In genomic region chr1:230917284-230918135, GRCh38 we compare ENCODE assay signal across 8 cellular contexts. TPM values are rescaled to one million over a fixed set of nuclear protein-coding genes. Genes with fewer than 3 reads are reported as not detected.
DNase-seq lines count a peak whose midpoint lies in the region; ATAC-seq, FAIRE-seq and TF ChIP-seq lines count a peak whose summit lies in the region.

No MANE protein-coding gene starts in this region.

- no peaks in the 10 kb centered on the region for H3K27me3 ChIP-seq in HepG2 (ENCODE audit: control insufficient read depth in 1 of 2, insufficient read depth in 2 of 2, low read length in 2 of 2)

- H4K20me1 ChIP-seq in HepG2 (ENCODE audit: insufficient read depth, low read length) = no peaks in the 10 kb centered on the region

- H2AFZ ChIP-seq in HepG2 (ENCODE audit: low read length) = no peak overlapping the region

- BruUV-seq in HepG2 (replicated peaks; lab: Mats Ljungman, UMichigan) = no TSS peak

- in situ Hi-C loops in HepG2 (cut with HindIII; ENCODE audit: extremely low pct_ligation_motif_present, low pct_unique_long_range_greater_than_20kb) = no loop called here

- 74% methylated on average over 10 of the region's 15 CpGs for WGBS in HepG2 (ENCODE audit: low lambda C conversion rate)

- POLR2A ChIA-PET in HepG2 (lab: Yijun Ruan, JAX) = no interaction called here

- FAIRE-seq in HepG2 (lab: Jason Lieb, UNC) = peak; percentile 79

- peak; percentile 78 for TF ChIP-seq CTCF in choroid plexus epithelial cell (conservative IDR thresholded peaks at IDR 0.05; ENCODE audit: low read depth, low read length)
- peak; percentile 81 for TF ChIP-seq CTCF in HepG2 (CRISPR knock-in tag; IDR thresholded peaks at IDR 0.05)

- intact Hi-C loops in HepG2 (cut with micrococcal nuclease; ENCODE audit: unreplicated experiment) = loop anchor here (1.0 to 5.0 kb wide), 5 partner anchors 62 to 295 kb away; partner anchors contain the start of gene ARV1

- TF ChIP-seq RAD21 in HepG2 (CRISPR knock-in tag; IDR thresholded peaks at IDR 0.05) = peak; percentile 50; the same call in 1 of the 2 replicates

- no peak overlapping the region for H3K4me2 ChIP-seq in HepG2 (ENCODE audit: low read depth, low read length)

- no peak overlapping the region for H3K9ac ChIP-seq in HepG2 (ENCODE audit: insufficient read depth, low read depth, low read length)

- ATAC-seq in HG02571 (IDR thresholded peaks at IDR 0.05; ENCODE audit: unreplicated experiment) (peak; percentile 48), HepG2 (peak; percentile 90), GM19328 (IDR thresholded peaks at IDR 0.05; ENCODE audit: unreplicated experiment) (no peak)

- peaks cover 13% of the 10 kb centered on the region for H3K4me1 ChIP-seq in HepG2 (ENCODE audit: insufficient read depth, low read length)

- no peak overlapping the region for H3K27ac ChIP-seq in HepG2 (ENCODE audit: extremely low read length, insufficient read depth, low read length)

- TF ChIP-seq EP300 in HepG2 (IDR thresholded peaks at IDR 0.05; ENCODE audit: low read depth in 2 of 2, low read length in 2 of 2) = no peak
- TF ChIP-seq EP300 in HepG2 (CRISPR knock-in tag; IDR thresholded peaks at IDR 0.05; ENCODE audit: borderline replicate concordance) = no peak

- peaks cover 0 to 22% of the 10 kb centered on the region in 2 experiments; a peak in 2 of 5 replicates for H3K36me3 ChIP-seq in HepG2 (replicated peaks in 1 of 2; ENCODE audit: control insufficient read depth in 1 of 2, insufficient read depth in 2 of 2, low read length in 2 of 2)

- DNase-seq in DMS53 (lab: John Stamatoyannopoulos, UW) (peak; percentile 94), NCI-H345 treated with DMSO at 0.1 percent for 48 hours (lab: John Stamatoyannopoulos, UW; ENCODE audit: unreplicated experiment) (peak; percentile 54), choroid plexus epithelial cell (ENCODE audit: low read depth) (peak; percentile 88), HepG2 (ENCODE audit: low spot score) (peak; percentile 80)
- peak; percentile 82 for DNase-seq in activated CD4-positive, alpha-beta T cell treated with anti-CD3 and anti-CD28 coated beads for 48 hours
- DNase-seq in stimulated activated CD4-positive, alpha-beta T cell treated with anti-CD3 and anti-CD28 coated beads, TNF-alpha, amount 100 ng/mL, for 1 hour (ENCODE audit: low read depth in 3 of 3, low spot score in 1 of 3) = peak; percentile 41

- H3K9me3 ChIP-seq in HepG2 (ENCODE audit: low read length) = no peaks in the 10 kb centered on the region

- CTCF ChIA-PET in HepG2 (lab: Yijun Ruan, JAX; ENCODE audit: low intra/inter-chr PET ratio, low total read pairs) = interaction anchor here (1.3 to 2.1 kb wide), 4 partner anchors 62 to 285 kb away, joined by 5 to 12 read pairs (median 8); partner anchors contain the start of genes ARV1 and TTC13

- no peak for TF ChIP-seq POLR2A in HepG2 (IDR thresholded peaks at IDR 0.05; ENCODE audit: insufficient read depth in 1 of 2, low read depth in 2 of 2, low read length in 2 of 2)

- no peaks in the 10 kb centered on the region for H3K79me2 ChIP-seq in HepG2 (ENCODE audit: insufficient read depth, low read length)

- H3K4me3 ChIP-seq in choroid plexus epithelial cell (ENCODE audit: low read depth, low read length) (no peak overlapping the region), HepG2 (replicated peaks in 1 of 3; ENCODE audit: insufficient read depth in 1 of 3, low read depth in 2 of 3, low read length in 3 of 3) (no peak overlapping the region)

TF ChIP-seq in HepG2, 621 proteins besides CTCF, POLR2A, EP300 and RAD21 (continues in another document):
- TF ChIP-seq PPARG (CRISPR knock-in tag; conservative IDR thresholded peaks at IDR 0.05) = peak; percentile 87
- 0 out of 2 replicates have a peak, but pooled peaks have one; percentile 25 for TF ChIP-seq SAP130 (CRISPR knock-in tag; IDR thresholded peaks at IDR 0.05; ENCODE audit: low read depth)
- TF ChIP-seq, protein P1, sequence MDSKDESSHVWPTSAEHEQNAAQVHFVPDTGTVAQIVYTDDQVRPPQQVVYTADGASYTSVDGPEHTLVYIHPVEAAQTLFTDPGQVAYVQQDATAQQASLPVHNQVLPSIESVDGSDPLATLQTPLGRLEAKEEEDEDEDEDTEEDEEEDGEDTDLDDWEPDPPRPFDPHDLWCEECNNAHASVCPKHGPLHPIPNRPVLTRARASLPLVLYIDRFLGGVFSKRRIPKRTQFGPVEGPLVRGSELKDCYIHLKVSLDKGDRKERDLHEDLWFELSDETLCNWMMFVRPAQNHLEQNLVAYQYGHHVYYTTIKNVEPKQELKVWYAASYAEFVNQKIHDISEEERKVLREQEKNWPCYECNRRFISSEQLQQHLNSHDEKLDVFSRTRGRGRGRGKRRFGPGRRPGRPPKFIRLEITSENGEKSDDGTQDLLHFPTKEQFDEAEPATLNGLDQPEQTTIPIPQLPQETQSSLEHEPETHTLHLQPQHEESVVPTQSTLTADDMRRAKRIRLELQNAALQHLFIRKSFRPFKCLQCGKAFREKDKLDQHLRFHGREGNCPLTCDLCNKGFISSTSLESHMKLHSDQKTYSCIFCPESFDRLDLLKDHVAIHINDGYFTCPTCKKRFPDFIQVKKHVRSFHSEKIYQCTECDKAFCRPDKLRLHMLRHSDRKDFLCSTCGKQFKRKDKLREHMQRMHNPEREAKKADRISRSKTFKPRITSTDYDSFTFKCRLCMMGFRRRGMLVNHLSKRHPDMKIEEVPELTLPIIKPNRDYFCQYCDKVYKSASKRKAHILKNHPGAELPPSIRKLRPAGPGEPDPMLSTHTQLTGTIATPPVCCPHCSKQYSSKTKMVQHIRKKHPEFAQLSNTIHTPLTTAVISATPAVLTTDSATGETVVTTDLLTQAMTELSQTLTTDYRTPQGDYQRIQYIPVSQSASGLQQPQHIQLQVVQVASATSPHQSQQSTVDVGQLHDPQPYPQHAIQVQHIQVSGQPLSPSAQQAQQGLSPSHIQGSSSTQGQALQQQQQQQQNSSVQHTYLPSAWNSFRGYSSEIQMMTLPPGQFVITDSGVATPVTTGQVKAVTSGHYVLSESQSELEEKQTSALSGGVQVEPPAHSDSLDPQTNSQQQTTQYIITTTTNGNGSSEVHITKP (CRISPR knock-in tag; IDR thresholded peaks at IDR 0.05; ENCODE audit: low read depth) = 0 out of 2 replicates have a peak, but pooled peaks have one; percentile 18
- peak; percentile 57 for TF ChIP-seq SMC3 (IDR thresholded peaks at IDR 0.05; ENCODE audit: low read length)
- TF ChIP-seq RFX1 (IDR thresholded peaks at IDR 0.05) = no peak
- TF ChIP-seq ZBTB33 (CRISPR knock-in tag; IDR thresholded peaks at IDR 0.05) = peak; percentile 81; the same call in 1 of the 2 replicates
- TF ChIP-seq XRCC5 (optimal IDR thresholded peaks at IDR 0.05; ENCODE audit: low read length) = peak; percentile 10
- peak; percentile 75 for TF ChIP-seq STAG1 (CRISPR knock-in tag; IDR thresholded peaks at IDR 0.05)
- TF ChIP-seq SPEN (CRISPR knock-in tag; IDR thresholded peaks at IDR 0.05; ENCODE audit: low read depth) = no peak
- TF ChIP-seq TEAD3 (CRISPR knock-in tag; optimal IDR thresholded peaks at IDR 0.05; ENCODE audit: borderline replicate concordance) = peak; percentile 80
- TF ChIP-seq ZNF644 (CRISPR knock-in tag; IDR thresholded peaks at IDR 0.05; ENCODE audit: low read depth) = 0 out of 2 replicates have a peak, but pooled peaks have one; percentile 20
- no peak for TF ChIP-seq FIP1L1 (IDR thresholded peaks at IDR 0.05; ENCODE audit: borderline replicate concordance, insufficient read depth, low read depth, low read length)
- TF ChIP-seq MIXL1 (CRISPR knock-in tag; IDR thresholded peaks at IDR 0.05) = 0 out of 2 replicates have a peak, but pooled peaks have one; percentile 21
- 0 out of 2 replicates have a peak, but pooled peaks have one; percentile 34 for TF ChIP-seq THAP11 (CRISPR knock-in tag; IDR thresholded peaks at IDR 0.05)
- TF ChIP-seq ZMYM4 (CRISPR knock-in tag; IDR thresholded peaks at IDR 0.05) = peak; percentile 29; the same call in 1 of the 2 replicates

RNA-seq across cellular contexts. Expression of gene C1orf198, which starts 49.2 kb away (rescaled TPM):
- 13.4 and 16.0 TPM in 2 replicates for total RNA-seq in HepG2 (2016; rRNA removed; fragmentation: Illumina TruSeq; extraction: Trizol)
- 1.5 and 2.5 TPM in 2 replicates for total RNA-seq in HepG2 (2016; cell fraction: cytosol; rRNA removed; fragmentation: Illumina TruSeq; extraction: Trizol; ENCODE audit: low read depth)
- 13.4 and 14.5 TPM in 2 replicates for total RNA-seq in HepG2 (2016; cell fraction: insoluble cytoplasmic fraction; rRNA removed; fragmentation: Illumina TruSeq; extraction: Trizol)
- 8.6 and 8.8 TPM in 2 replicates for total RNA-seq in HepG2 (2016; cell fraction: membrane; rRNA removed; fragmentation: Illumina TruSeq; extraction: Trizol)
- total RNA-seq in HepG2 (2016; cell fraction: nucleus; rRNA removed; fragmentation: Illumina TruSeq; extraction: Trizol) = 8.3 and 9.9 TPM in 2 replicates
- 12.7 and 13.7 TPM in 2 replicates for polyA plus RNA-seq in HepG2 (2011; rRNA removed)
- polyA plus RNA-seq in HepG2 (2011; cell fraction: cytosol; rRNA removed) = 11.3 and 13.6 TPM in 2 replicates
- 16.2 and 18.1 TPM in 2 replicates for polyA plus RNA-seq in HepG2 (2011; cell fraction: nucleus; rRNA removed)
- polyA plus RNA-seq in HepG2 (2012) = 8.9 and 9.1 TPM in 2 replicates
- polyA plus RNA-seq in HepG2 (2016; cell fraction: cytosol; fragmentation: Illumina TruSeq; extraction: Trizol; ENCODE audit: low read depth) = 1.5 and 1.6 TPM in 2 replicates
- polyA plus RNA-seq in HepG2 (2016; cell fraction: insoluble cytoplasmic fraction; fragmentation: Illumina TruSeq; extraction: Trizol; ENCODE audit: low read depth) = 19.1 and 21.4 TPM in 2 replicates
- polyA plus RNA-seq in HepG2 (2016; cell fraction: membrane; fragmentation: Illumina TruSeq; extraction: Trizol; ENCODE audit: low read depth) = 6.0 and 6.2 TPM in 2 replicates
- 16.8 and 17.0 TPM in 2 replicates for polyA plus RNA-seq in HepG2 (2016; cell fraction: nucleus; fragmentation: Illumina TruSeq; extraction: Trizol; ENCODE audit: insufficient read depth, low read depth)
- 15.9 and 27.8 TPM in 2 replicates for polyA minus RNA-seq in HepG2 (2011; rRNA and poly(A)+ RNA removed; ENCODE audit: low replicate concordance)
- 14.3 and 14.7 TPM in 2 replicates for polyA minus RNA-seq in HepG2 (2011; cell fraction: cytosol; rRNA and poly(A)+ RNA removed)
- 12.6 and 12.7 TPM in 2 replicates for polyA minus RNA-seq in HepG2 (2011; cell fraction: nucleus; rRNA and poly(A)+ RNA removed)

Comparison
In these comparisons a context has a peak if more than half of its experiments do, and no peak if none do; other contexts are left out.
1. DNase-seq: peak in every context shown above with its lines; median percentile 94 in DMS53; 88 in choroid plexus epithelial cell; 82 in activated CD4-positive, alpha-beta T cell treated with anti-CD3 and anti-CD28 coated beads for 48 hours; 80 in HepG2; 54 in NCI-H345 treated with DMSO at 0.1 percent for 48 hours; 41 in stimulated activated CD4-positive, alpha-beta T cell treated with anti-CD3 and anti-CD28 coated beads, TNF-alpha, amount 100 ng/mL, for 1 hour.